Comparison of ENCODE assay signal across 9 cellular contexts in genomic region chr19:459724-460511, GRCh38. TPM values are rescaled to one million over a fixed set of nuclear protein-coding genes. Genes with fewer than 3 reads are reported as not detected.
DNase-seq lines count a peak whose midpoint lies in the region; ATAC-seq and TF ChIP-seq lines count a peak whose summit lies in the region.
"Had no signal": no experiment of that assay in that cellular context is flagged by ENCODE, and none has a peak within 500 bp of the region (broad histone marks: within the 10 kb centered on the region; RNA-seq: fewer than 3 reads in every experiment).

No MANE protein-coding gene starts in this region.

- H3K27me3 ChIP-seq in upper lobe of right lung: no peaks in the 10 kb centered on the region

- H3K27me3 Mint-ChIP-seq in naive B cell: peaks cover 5 to 39% (median 30%) of the 10 kb centered on the region in 3 donors

- peaks cover 0 to 7% of the 10 kb centered on the region in 2 donors for H3K36me3 Mint-ChIP-seq in naive B cell

- no peak overlapping the region for H3K27ac Mint-ChIP-seq in naive B cell

- TF ChIP-seq CTCF in fibroblast of the aortic adventitia (IDR thresholded peaks at IDR 0.05; ENCODE audit: insufficient read depth, low read length) (no peak), upper lobe of right lung (IDR thresholded peaks at IDR 0.05) (no peak)

- H3K4me1 Mint-ChIP-seq in naive B cell: peaks cover 0 to 8% (median 7%) of the 10 kb centered on the region in 3 donors

- peak overlapping the region; percentile 70 to 89 (median 78) for H3K4me3 Mint-ChIP-seq in naive B cell

- peak in 1 of 2 donors; percentile 64 for ATAC-seq in naive B cell (ENCODE audit: low read depth in 2 of 2)
- peak; percentile 74 for ATAC-seq in upper lobe of right lung
- no peak for ATAC-seq in HG02610 (IDR thresholded peaks at IDR 0.05; ENCODE audit: unreplicated experiment)
- ATAC-seq in HG03469 (IDR thresholded peaks at IDR 0.05; ENCODE audit: unreplicated experiment): no peak

- peaks cover 0 to 9% (median 2%) of the 10 kb centered on the region in 7 donors for H3K9me3 Mint-ChIP-seq in naive B cell

- no peaks in the 10 kb centered on the region for H3K9me3 ChIP-seq in upper lobe of right lung

- H3K36me3 ChIP-seq in upper lobe of right lung: no peaks in the 10 kb centered on the region

- H3K4me1 ChIP-seq in upper lobe of right lung: peaks cover 11% of the 10 kb centered on the region

- H3K4me3 ChIP-seq in fibroblast of the aortic adventitia (ENCODE audit: low read depth, low read length) (peak overlapping the region; percentile 62), upper lobe of right lung (peak overlapping the region; percentile 76)

- DNase-seq in COR-L47 (lab: John Stamatoyannopoulos, UW): peak; percentile 93
- peak; percentile 33 for DNase-seq in NCI-H146 treated with DMSO at 0.1 percent for 48 hours (lab: John Stamatoyannopoulos, UW; ENCODE audit: unreplicated experiment)
- DNase-seq in activated T-cell treated with anti-CD3 and anti-CD28 coated beads for 4 hours: peak; percentile 11
- peak; percentile 35 for DNase-seq in fibroblast of the aortic adventitia (ENCODE audit: low read depth)
- DNase-seq in naive B cell: no peak
- DNase-seq in upper lobe of right lung: peak; percentile 83

- peak overlapping the region; percentile 81 for H3K27ac ChIP-seq in upper lobe of right lung

- intact Hi-C loops in upper lobe of right lung (cut with DNase I): no loop called here

RNA-seq across cellular contexts. Expression of gene SHC2, which starts 0.9 kb away (rescaled TPM):
- total RNA-seq in fibroblast of the aortic adventitia (ENCODE audit: low replicate concordance) (0.81 and 3.3 TPM in 2 replicates), upper lobe of right lung (37.8 TPM)
- under 1 TPM in 1 of 6 donors, not detected in 5; 0.20 TPM for polyA plus RNA-seq in naive B cell (ENCODE audit: low read depth in 6 of 6)

RNA-seq across cellular contexts. Expression of gene MADCAM1, which starts 36.4 kb away (rescaled TPM):
- total RNA-seq in fibroblast of the aortic adventitia (ENCODE audit: low replicate concordance) (0.16 and 0.18 TPM in 2 replicates), upper lobe of right lung (1.2 TPM)
- polyA plus RNA-seq in naive B cell (ENCODE audit: low read depth in 6 of 6): under 1 TPM in 4 of 6 donors, not detected in 2; 0.24 to 0.34 (median 0.30) TPM
- total RNA-seq: mononuclear cell had no signal

RNA-seq across cellular contexts. Expression of gene TPGS1, which starts 47.4 kb away (rescaled TPM):
- total RNA-seq in fibroblast of the aortic adventitia (ENCODE audit: low replicate concordance): 25.2 and 56.4 TPM in 2 replicates
- 10 to 100 TPM; 14.6 to 30.0 (median 18.7) TPM for polyA plus RNA-seq in naive B cell (ENCODE audit: low read depth in 6 of 6)
- 19.9 TPM for total RNA-seq in upper lobe of right lung

RNA-seq across cellular contexts. Expression of gene C2CD4C, which starts 51.0 kb away (rescaled TPM):
- total RNA-seq in fibroblast of the aortic adventitia (ENCODE audit: low replicate concordance): not detected in 2 replicates
- polyA plus RNA-seq in naive B cell (ENCODE audit: low read depth in 6 of 6): not detected
- 2.6 TPM for total RNA-seq in upper lobe of right lung
- total RNA-seq: mononuclear cell had no signal
